8 cellular contexts compared by ENCODE assay signal in the genomic region with DNA sequence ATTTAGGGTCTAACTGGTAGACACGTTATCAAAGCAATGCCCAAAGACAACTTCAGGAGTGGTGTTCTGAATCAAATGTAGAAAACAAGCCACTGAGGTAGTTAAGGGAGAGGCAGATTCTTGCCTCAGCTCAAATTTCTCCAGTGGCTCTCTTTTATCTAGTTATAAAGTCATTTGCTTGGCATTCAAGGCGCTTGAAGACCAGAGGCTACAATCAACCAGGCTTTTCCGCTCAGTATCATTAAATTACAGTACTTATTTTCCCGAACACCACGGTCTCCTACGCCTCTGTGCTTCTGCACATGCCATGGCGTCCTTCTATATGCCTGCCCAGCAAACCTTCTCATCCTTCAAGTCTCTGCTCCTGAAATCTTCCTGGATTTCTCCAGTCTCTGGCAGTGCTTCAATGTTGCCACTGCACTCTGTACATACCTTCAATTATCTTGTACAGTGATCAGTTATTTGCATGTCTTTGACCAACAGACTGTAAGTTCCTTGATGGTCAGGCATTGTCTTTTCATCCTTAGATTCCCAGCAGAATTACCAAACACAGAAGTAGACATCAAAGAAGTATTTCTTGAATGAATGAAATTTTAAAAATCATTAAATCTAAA. TPM values are rescaled to one million over a fixed set of nuclear protein-coding genes. Genes with fewer than 3 reads are reported as not detected.
DNase-seq lines count a peak whose midpoint lies in the region; ATAC-seq, FAIRE-seq and TF ChIP-seq lines count a peak whose summit lies in the region.

No MANE protein-coding gene starts in this region.

- H3K4me1 Mint-ChIP-seq in CD4-positive, alpha-beta T cell (ENCODE audit: low read depth): peaks cover 27% of the 10 kb centered on the region
- H3K4me1 Mint-ChIP-seq in IgD-negative memory B cell (peaks cover 11 to 18% (median 13%) of the 10 kb centered on the region in 3 donors), nephron progenitor cell (peaks cover 52% of the 10 kb centered on the region)

- peak overlapping the region; percentile 66 for H3K27ac ChIP-seq in CD4-positive, alpha-beta T cell (ENCODE audit: low read depth, low read length)
- H3K27ac ChIP-seq in duodenal mucosa (ENCODE audit: low read depth, low read length): no peak overlapping the region

- no peak for ATAC-seq in CD4-positive, alpha-beta T cell (ENCODE audit: poor library complexity)
- ATAC-seq in HG02981 (IDR thresholded peaks at IDR 0.05; ENCODE audit: unreplicated experiment) (no peak), GM19324 (IDR thresholded peaks at IDR 0.05; ENCODE audit: low FRiP score, unreplicated experiment) (no peak)

- H3K9me3 ChIP-seq in CD4-positive, alpha-beta T cell (ENCODE audit: control insufficient read depth, low read length): no peaks in the 10 kb centered on the region
- no peaks in the 10 kb centered on the region for H3K9me3 ChIP-seq in duodenal mucosa (ENCODE audit: control insufficient read depth in 1 of 2, low read length in 2 of 2)

- H3K9me3 Mint-ChIP-seq in CD4-positive, alpha-beta T cell: no peaks in the 10 kb centered on the region
- H3K9me3 Mint-ChIP-seq in IgD-negative memory B cell: no peaks in the 10 kb centered on the region
- no peaks in the 10 kb centered on the region for H3K9me3 Mint-ChIP-seq in nephron progenitor cell

- no peaks in the 10 kb centered on the region for H3K36me3 ChIP-seq in duodenal mucosa (ENCODE audit: control insufficient read depth in 1 of 2, insufficient read depth in 2 of 2, low read length in 2 of 2)

- TF ChIP-seq CTCF in CD4-positive, alpha-beta T cell (IDR thresholded peaks at IDR 0.05): no peak
- TF ChIP-seq CTCF in nephron progenitor cell (IDR thresholded peaks at IDR 0.05): no peak

- H3K36me3 Mint-ChIP-seq in CD4-positive, alpha-beta T cell (ENCODE audit: low read depth): peaks cover 10% of the 10 kb centered on the region
- H3K36me3 Mint-ChIP-seq in IgD-negative memory B cell (peaks cover 3% of the 10 kb centered on the region), nephron progenitor cell (ENCODE audit: low read depth) (peaks cover 18% of the 10 kb centered on the region)

- H3K9ac ChIP-seq in duodenal mucosa (ENCODE audit: low read depth in 1 of 2, low read length in 2 of 2): peak overlapping the region; percentile 21 to 66

- H3K4me3 Mint-ChIP-seq in CD4-positive, alpha-beta T cell: peak overlapping the region; percentile 95
- H3K4me3 Mint-ChIP-seq in IgD-negative memory B cell (peak overlapping the region; percentile 91 to 100 (median 100)), nephron progenitor cell (peak overlapping the region; percentile 95)

- POLR2A ChIA-PET in CD4-positive, alpha-beta T cell (lab: Charles Lee): interaction anchor here (1.8 kb wide), 1 partner anchor 30 kb away, joined by 12 read pairs; the partner anchor contains the start of gene C11orf65

- DNase-seq in CD4-positive, alpha-beta T cell: no peak
- DNase-seq in nephron progenitor cell (no peak), ecto neural progenitor cell (ENCODE audit: low spot score) (no peak), RCC 7860 (ENCODE audit: low spot score) (no peak)

- H3K4me1 ChIP-seq in duodenal mucosa (ENCODE audit: control insufficient read depth in 1 of 2, insufficient read depth in 2 of 2, low read length in 2 of 2): peaks cover 7 to 10% of the 10 kb centered on the region in 2 donors

- no peaks in the 10 kb centered on the region for H3K27me3 Mint-ChIP-seq in CD4-positive, alpha-beta T cell
- H3K27me3 Mint-ChIP-seq in IgD-negative memory B cell (no peaks in the 10 kb centered on the region), nephron progenitor cell (ENCODE audit: low read depth, poor library complexity) (peaks cover 2% of the 10 kb centered on the region)

- H3K4me3 ChIP-seq in duodenal mucosa (ENCODE audit: low read depth in 1 of 2, low read length in 2 of 2): peak overlapping the region; percentile 70 to 71

- H3K27ac Mint-ChIP-seq in CD4-positive, alpha-beta T cell: peak overlapping the region; percentile 96
- peak overlapping the region; percentile 71 to 99 (median 98) for H3K27ac Mint-ChIP-seq in IgD-negative memory B cell
- H3K27ac Mint-ChIP-seq in nephron progenitor cell: peak overlapping the region; percentile 99

- no peaks in the 10 kb centered on the region for H3K27me3 ChIP-seq in CD4-positive, alpha-beta T cell (ENCODE audit: control insufficient read depth, insufficient read depth, low read length)
- no peaks in the 10 kb centered on the region for H3K27me3 ChIP-seq in duodenal mucosa (ENCODE audit: control insufficient read depth in 1 of 2, insufficient read depth in 2 of 2, low read length in 2 of 2)

- intact Hi-C loops in CD4-positive, alpha-beta T cell (cut with DNase I, micrococcal nuclease): loop anchor here (1.0 to 10.0 kb wide), 6 partner anchors 29 to 372 kb away; partner anchors contain the start of genes ACAT1 (in 1 of the 2), C11orf65 (in 1 of the 2), DDX10 (in 1 of the 2) and EXPH5 (in 1 of the 2)

- no peak for FAIRE-seq in RCC 7860 (lab: Jason Lieb, UNC)

- CTCF ChIA-PET in CD4-positive, alpha-beta T cell (lab: Charles Lee): no interaction called here

RNA-seq across cellular contexts. Expression of gene POGLUT3, which starts 1.4 kb away (rescaled TPM):
- 1 to 10 TPM; 5.5 to 5.9 TPM for total RNA-seq in CD4-positive, alpha-beta T cell
- polyA plus RNA-seq in IgD-negative memory B cell: 4.6 TPM

RNA-seq across cellular contexts. Expression of gene C11orf65, which starts 29.4 kb away (rescaled TPM):
- total RNA-seq in CD4-positive, alpha-beta T cell: under 1 TPM; 0.30 to 0.75 TPM
- polyA plus RNA-seq in IgD-negative memory B cell: 0.86 TPM
